12 cellular contexts compared by ENCODE assay signal in genomic region chr18:11989966-11990380, GRCh38. TPM values are rescaled to one million over a fixed set of nuclear protein-coding genes. Genes with fewer than 3 reads are reported as not detected.
DNase-seq lines count a peak whose midpoint lies in the region; TF ChIP-seq lines count a peak whose summit lies in the region.
"Had no signal": no experiment of that assay in that cellular context is flagged by ENCODE, and none has a peak within 500 bp of the region (broad histone marks: within the 10 kb centered on the region; RNA-seq: fewer than 3 reads in every experiment).

No MANE protein-coding gene starts in this region.

- H3K36me3 ChIP-seq in colonic mucosa (no peaks in the 10 kb centered on the region), mesodermal cell (ENCODE audit: control insufficient read depth, insufficient read depth, low read length) (peaks cover 4% of the 10 kb centered on the region)

- no peaks in the 10 kb centered on the region for H3K9me3 ChIP-seq in colonic mucosa
- H3K9me3 ChIP-seq in mesodermal cell (ENCODE audit: control insufficient read depth, low read length), result no peaks in the 10 kb centered on the region

- WGBS in mesodermal cell (ENCODE audit: insufficient coverage in 2 of 2), 2 experiments, result 54 to 80% methylated on average over 1 to 4 of the region's 6 CpGs

- intact Hi-C loops in colonic mucosa (cut with DNase I), result no loop called here

- H3K36me3 Mint-ChIP-seq in type B pancreatic cell, result no peaks in the 10 kb centered on the region
- H3K36me3 Mint-ChIP-seq: activated naive CD4-positive, alpha-beta T cell treated with anti-CD3 and anti-CD28 coated beads, Interleukin-2, amount 50 U/mL, for 24 hours; natural killer cell had no signal

- TF ChIP-seq CTCF in colonic mucosa (IDR thresholded peaks at IDR 0.05) (no peak), type B pancreatic cell (conservative IDR thresholded peaks at IDR 0.05) (no peak)

- no peaks in the 10 kb centered on the region for H3K27me3 Mint-ChIP-seq in type B pancreatic cell
- H3K27me3 Mint-ChIP-seq: activated naive CD4-positive, alpha-beta T cell treated with anti-CD3 and anti-CD28 coated beads, Interleukin-2, amount 50 U/mL, for 24 hours had no signal

- peak; percentile 28 for DNase-seq in activated effector memory CD4-positive, alpha-beta T cell treated with anti-CD3 and anti-CD28 coated beads, Interleukin-2, amount 50 U/mL, for 16 hours
- DNase-seq in activated effector memory CD4-positive, alpha-beta T cell treated with Interleukin-2 at 50 U/mL for 16 hours, result no peak
- no peak for DNase-seq in colonic mucosa
- peak; percentile 44 for DNase-seq in type B pancreatic cell (ENCODE audit: extremely low spot score, unreplicated experiment)
- no peak for DNase-seq in Kasumi-1 (lab: John Stamatoyannopoulos, UW)
- DNase-seq in foreskin melanocyte, result no peak
- no peak for DNase-seq in NAMALWA (ENCODE audit: low spot score)
- DNase-seq: GM23248, natural killer cell had no signal

- H3K27ac Mint-ChIP-seq in type B pancreatic cell, result peak overlapping the region; percentile 64
- H3K27ac Mint-ChIP-seq: activated naive CD4-positive, alpha-beta T cell treated with anti-CD3 and anti-CD28 coated beads, Interleukin-2, amount 50 U/mL, for 24 hours; natural killer cell had no signal

- no peak overlapping the region for H3K4me3 Mint-ChIP-seq in type B pancreatic cell
- H3K4me3 Mint-ChIP-seq: activated naive CD4-positive, alpha-beta T cell treated with anti-CD3 and anti-CD28 coated beads, Interleukin-2, amount 50 U/mL, for 24 hours; natural killer cell had no signal

- no peaks in the 10 kb centered on the region for H3K9me3 Mint-ChIP-seq in type B pancreatic cell
- H3K9me3 Mint-ChIP-seq: activated naive CD4-positive, alpha-beta T cell treated with anti-CD3 and anti-CD28 coated beads, Interleukin-2, amount 50 U/mL, for 24 hours; natural killer cell had no signal

- H3K27ac ChIP-seq in colonic mucosa (peak overlapping the region; percentile 47), mesodermal cell (ENCODE audit: low read depth, low read length, severe bottlenecking) (peak overlapping the region; percentile 29)
- H3K27ac ChIP-seq: GM23248 had no signal

- H3K9ac ChIP-seq in colonic mucosa (ENCODE audit: low read depth in 2 of 2, low read length in 2 of 2), result peak overlapping the region in 1 of 2 donors; percentile 73
- H3K9ac ChIP-seq: GM23248 had no signal

- H3K4me1 Mint-ChIP-seq in type B pancreatic cell (ENCODE audit: unreplicated experiment), result peaks cover 54% of the 10 kb centered on the region
- H3K4me1 Mint-ChIP-seq: activated naive CD4-positive, alpha-beta T cell treated with anti-CD3 and anti-CD28 coated beads, Interleukin-2, amount 50 U/mL, for 24 hours had no signal

- H3K4me1 ChIP-seq in colonic mucosa (peaks cover 16% of the 10 kb centered on the region), mesodermal cell (ENCODE audit: control insufficient read depth, insufficient read depth, low read length, poor library complexity, severe bottlenecking) (peaks cover 8% of the 10 kb centered on the region)

- no peaks in the 10 kb centered on the region for H3K27me3 ChIP-seq in colonic mucosa

- H3K4me3 ChIP-seq in colonic mucosa, result no peak overlapping the region
- no peak overlapping the region for H3K4me3 ChIP-seq in mesodermal cell (ENCODE audit: extremely low read depth, insufficient read depth, low read length, poor library complexity, severe bottlenecking)
- H3K4me3 ChIP-seq: GM12878, GM23248 had no signal

RNA-seq across cellular contexts. Expression of gene IMPA2, which starts 8.7 kb away (rescaled TPM):
- total RNA-seq in colonic mucosa (100 to 1,000 TPM; 150 to 201 TPM), type B pancreatic cell (ENCODE audit: low replicate concordance) (53.6 and 56.3 TPM in 2 replicates)
- 38.0 TPM for polyA plus RNA-seq in mesodermal cell (2013, experiment 1 of 2)
- polyA plus RNA-seq in mesodermal cell (2013, experiment 2 of 2), result 36.4 TPM

Comparison
In these comparisons a context has a peak if more than half of its experiments do, and no peak if none do; other contexts are left out.
1. DNase-seq: peak in activated effector memory CD4-positive, alpha-beta T cell treated with anti-CD3 and anti-CD28 coated beads, Interleukin-2, amount 50 U/mL, for 16 hours (single experiment) and type B pancreatic cell (single experiment); none in activated effector memory CD4-positive, alpha-beta T cell treated with Interleukin-2 at 50 U/mL for 16 hours (single experiment), colonic mucosa (single experiment), Kasumi-1 (0 of 2), foreskin melanocyte (single experiment) and NAMALWA (single experiment).